Comparison of ENCODE assay signal across 22 cellular contexts in genomic region chr5:140481758-140482157, GRCh38.
DNase-seq lines count a peak whose midpoint lies in the region; ATAC-seq and TF ChIP-seq lines count a peak whose summit lies in the region.
"Had no signal": no experiment of that assay in that cellular context is flagged by ENCODE, and none has a peak within 500 bp of the region (broad histone marks: within the 10 kb centered on the region; RNA-seq: fewer than 3 reads in every experiment).

No MANE protein-coding gene starts in this region.

- no peak for TF ChIP-seq CTCF in AG10803 (conservative IDR thresholded peaks at IDR 0.05; ENCODE audit: low read length)
- no peak for TF ChIP-seq CTCF in choroid plexus epithelial cell (conservative IDR thresholded peaks at IDR 0.05; ENCODE audit: low read depth, low read length)
- no peak for TF ChIP-seq CTCF in ascending aorta (IDR thresholded peaks at IDR 0.05)

- peaks cover 10 to 30% of the 10 kb centered on the region in 2 donors for H3K36me3 ChIP-seq in ascending aorta
- H3K36me3 ChIP-seq: ovary had no signal

- intact Hi-C loops in ascending aorta (cut with DNase I), result no loop called here

- no peak for ATAC-seq in HG02852 (IDR thresholded peaks at IDR 0.05; ENCODE audit: unreplicated experiment)
- ATAC-seq: K562 had no signal

- no peak overlapping the region for H3K27ac ChIP-seq in ascending aorta
- H3K27ac ChIP-seq: BLaER1 treated with 17β-estradiol and CSF1 and Interleukin-3, amounts not matched to agents 10 nM and 100 nM; dorsolateral prefrontal cortex; ovary; Peyer's patch; thoracic aorta had no signal

- H3K27me3 ChIP-seq in ascending aorta, result no peaks in the 10 kb centered on the region
- H3K27me3 ChIP-seq: BLaER1 treated with 17β-estradiol and CSF1 and Interleukin-3, amounts not matched to agents 10 nM and 100 nM; dorsolateral prefrontal cortex; ovary; Peyer's patch had no signal

- H3K4me3 ChIP-seq in AG10803 (ENCODE audit: low read length), result no peak overlapping the region
- H3K4me3 ChIP-seq in choroid plexus epithelial cell (ENCODE audit: low read depth, low read length), result no peak overlapping the region
- H3K4me3 ChIP-seq in ascending aorta, result no peak overlapping the region
- H3K4me3 ChIP-seq: BLaER1 treated with 17β-estradiol and CSF1 and Interleukin-3, amounts not matched to agents 10 nM and 100 nM; dorsolateral prefrontal cortex; K562; ovary; Peyer's patch; thoracic aorta had no signal

- peak; percentile 54 for DNase-seq in AG10803 (ENCODE audit: low read depth)
- DNase-seq in LHCN-M2 (ENCODE audit: low read depth), result peak; percentile 19
- DNase-seq in choroid plexus epithelial cell (ENCODE audit: low read depth), result peak; percentile 61
- DNase-seq in medulla oblongata (ENCODE audit: extremely low spot score), result peak; percentile 15
- no peak for DNase-seq in ascending aorta (ENCODE audit: low spot score in 2 of 2)
- DNase-seq in activated CD4-positive, CD25-positive, alpha-beta regulatory T cell treated with anti-CD3 and anti-CD28 coated beads, Interleukin-2, amount 50 U/mL, for 72 hours, result no peak
- DNase-seq in NCI-H774 (lab: John Stamatoyannopoulos, UW), result no peak
- DNase-seq: activated CD4-positive, alpha-beta T cell treated with anti-CD3 and anti-CD28 coated beads, Interleukin-2, amount 10 ng/mL, durations not matched to agents 7 days and 5 days; activated naive CD4-positive, alpha-beta T cell; DMS 273 treated with DMSO at 0.1 percent for 48 hours; dorsolateral prefrontal cortex; H7; NCI-H1048; NCI-H82; ovary; Peyer's patch; stimulated activated CD4-positive, alpha-beta T cell treated with anti-CD3 and anti-CD28 coated beads, Interleukin-4, amount 100 ng/mL, for 4 hours; stimulated activated CD8-positive, alpha-beta memory T cell treated with anti-CD3 and anti-CD28 coated beads, Interleukin-4, amount 100 ng/mL, for 48 hours had no signal

- H3K9me3 ChIP-seq in ascending aorta, result no peaks in the 10 kb centered on the region
- H3K9me3 ChIP-seq: BLaER1 treated with 17β-estradiol and CSF1 and Interleukin-3, amounts not matched to agents 10 nM and 100 nM; ovary; Peyer's patch; thoracic aorta had no signal

- peaks cover 0 to 11% of the 10 kb centered on the region in 2 donors for H3K4me1 ChIP-seq in ascending aorta
- H3K4me1 ChIP-seq: BLaER1 treated with 17β-estradiol and CSF1 and Interleukin-3, amounts not matched to agents 10 nM and 100 nM; Peyer's patch had no signal

Comparison
In these comparisons a context has a peak if more than half of its experiments do, and no peak if none do; other contexts are left out.
1. DNase-seq: peak in AG10803 (single experiment), LHCN-M2 (single experiment), choroid plexus epithelial cell (single experiment) and medulla oblongata (single experiment); none in ascending aorta (0 of 2), activated CD4-positive, CD25-positive, alpha-beta regulatory T cell treated with anti-CD3 and anti-CD28 coated beads, Interleukin-2, amount 50 U/mL, for 72 hours (single experiment) and NCI-H774 (single experiment).